In genomic region chr22:38731703-38732161, GRCh38 we compare ENCODE assay signal across 9 cellular contexts. TPM values are rescaled to one million over a fixed set of nuclear protein-coding genes. Genes with fewer than 3 reads are reported as not detected.
DNase-seq lines count a peak whose midpoint lies in the region; ATAC-seq and TF ChIP-seq lines count a peak whose summit lies in the region.
"Had no signal": no experiment of that assay in that cellular context is flagged by ENCODE, and none has a peak within 500 bp of the region (broad histone marks: within the 10 kb centered on the region; RNA-seq: fewer than 3 reads in every experiment).

No MANE protein-coding gene starts in this region.

- POLR2A ChIA-PET in CD8-positive, alpha-beta T cell (lab: Charles Lee), result interaction anchor here (0.6 to 16.0 kb wide), 14 partner anchors 9 to 958 kb away, joined by 3 to 589 read pairs (median 12); partner anchors contain the start of genes DNAL4, GTPBP1, NPTXR and SUN2
- POLR2A ChIA-PET in RWPE1 (lab: Yijun Ruan, JAX; ENCODE audit: low non-redundant PET), result no interaction called here

- peak overlapping the region; percentile 45 for H3K27ac Mint-ChIP-seq in CD8-positive, alpha-beta T cell
- H3K27ac Mint-ChIP-seq in stimulated activated effector memory CD8-positive, alpha-beta T cell treated with anti-CD3 and anti-CD28 coated beads, Interleukin-12 subunit alpha, Interleukin-12 subunit beta, amount 100 ng/mL, for 72 hours, result peak overlapping the region; percentile 93

- WGBS in gastroesophageal sphincter (ENCODE audit: low coverage in 1 of 2), 2 donors, result 61 to 69% methylated on average over 3 to 5 of the region's 6 CpGs

- H3K4me1 ChIP-seq in CD8-positive, alpha-beta T cell (ENCODE audit: insufficient read depth, low read length), result peaks cover 34% of the 10 kb centered on the region
- peaks cover 0 to 52% (median 26%) of the 10 kb centered on the region in 3 donors for H3K4me1 ChIP-seq in gastroesophageal sphincter

- no peak for ATAC-seq in CD8-positive, alpha-beta T cell
- no peak for ATAC-seq in gastroesophageal sphincter
- ATAC-seq in stimulated activated effector memory CD8-positive, alpha-beta T cell treated with anti-CD3 and anti-CD28 coated beads, Interleukin-12 subunit alpha, Interleukin-12 subunit beta, amount 100 ng/mL, for 72 hours, result no peak
- ATAC-seq in GM18511 (IDR thresholded peaks at IDR 0.05; ENCODE audit: unreplicated experiment), result no peak
- ATAC-seq in HG03196 (IDR thresholded peaks at IDR 0.05; ENCODE audit: unreplicated experiment), result no peak
- ATAC-seq: right cardiac atrium had no signal

- no peaks in the 10 kb centered on the region for H3K27me3 ChIP-seq in CD8-positive, alpha-beta T cell (ENCODE audit: insufficient read depth, low read length)
- no peaks in the 10 kb centered on the region for H3K27me3 ChIP-seq in gastroesophageal sphincter

- TF ChIP-seq POLR2A in gastroesophageal sphincter (IDR thresholded peaks at IDR 0.05), result no peak

- H3K36me3 ChIP-seq in CD8-positive, alpha-beta T cell (ENCODE audit: insufficient read depth, low read length), result peaks cover 59% of the 10 kb centered on the region
- peaks cover 0 to 86% of the 10 kb centered on the region in 2 donors for H3K36me3 ChIP-seq in gastroesophageal sphincter

- no peaks in the 10 kb centered on the region for H3K9me3 ChIP-seq in CD8-positive, alpha-beta T cell (ENCODE audit: low read length)
- no peaks in the 10 kb centered on the region for H3K9me3 ChIP-seq in gastroesophageal sphincter

- no peak overlapping the region for H3K4me3 ChIP-seq in CD8-positive, alpha-beta T cell (ENCODE audit: low read depth, low read length)
- H3K4me3 ChIP-seq in gastroesophageal sphincter, result no peak overlapping the region

- peak in 1 of 7 experiments; percentile 70 for DNase-seq in CD8-positive, alpha-beta T cell
- no peak for DNase-seq in RWPE1 (ENCODE audit: low spot score)
- no peak for DNase-seq in stimulated activated effector memory CD8-positive, alpha-beta T cell treated with anti-CD3 and anti-CD28 coated beads, Interleukin-12 subunit alpha, Interleukin-12 subunit beta, amount 100 ng/mL, for 72 hours (ENCODE audit: low spot score in 2 of 2)
- DNase-seq in GF-D8 (lab: John Stamatoyannopoulos, UW), result no peak
- DNase-seq: activated CD4-positive, alpha-beta T cell treated with anti-CD3 and anti-CD28 coated beads, Interleukin-2, amount 50 U/mL, for 1 hour had no signal

- CTCF ChIA-PET in CD8-positive, alpha-beta T cell (lab: Charles Lee), result interaction anchor here (0.9 to 14.0 kb wide), 12 partner anchors 7 to 138 kb away, joined by 3 to 125 read pairs (median 10); partner anchors contain the start of gene GTPBP1
- CTCF ChIA-PET in RWPE1 (lab: Yijun Ruan, JAX), result no interaction called here

- intact Hi-C loops in CD8-positive, alpha-beta T cell (cut with DNase I, micrococcal nuclease), result no loop called here

- peaks cover 85% of the 10 kb centered on the region for H3K36me3 Mint-ChIP-seq in CD8-positive, alpha-beta T cell
- peaks cover 100% of the 10 kb centered on the region for H3K36me3 Mint-ChIP-seq in stimulated activated effector memory CD8-positive, alpha-beta T cell treated with anti-CD3 and anti-CD28 coated beads, Interleukin-12 subunit alpha, Interleukin-12 subunit beta, amount 100 ng/mL, for 72 hours

- H3K27ac ChIP-seq in CD8-positive, alpha-beta T cell (ENCODE audit: low read depth, low read length), result no peak overlapping the region
- H3K27ac ChIP-seq in RWPE1 (peak overlapping the region; percentile 73), gastroesophageal sphincter (peak overlapping the region in 3 of 4 donors; percentile 82 to 89 (median 85))

- H3K4me1 Mint-ChIP-seq in CD8-positive, alpha-beta T cell (ENCODE audit: low read depth), result peaks cover 43% of the 10 kb centered on the region
- H3K4me1 Mint-ChIP-seq in stimulated activated effector memory CD8-positive, alpha-beta T cell treated with anti-CD3 and anti-CD28 coated beads, Interleukin-12 subunit alpha, Interleukin-12 subunit beta, amount 100 ng/mL, for 72 hours, result peaks cover 49% of the 10 kb centered on the region

- TF ChIP-seq CTCF in CD8-positive, alpha-beta T cell (IDR thresholded peaks at IDR 0.05), result no peak
- no peak for TF ChIP-seq CTCF in RWPE1 (conservative IDR thresholded peaks at IDR 0.05; ENCODE audit: low read depth)
- TF ChIP-seq CTCF in gastroesophageal sphincter (IDR thresholded peaks at IDR 0.05), result no peak

- TF ChIP-seq EP300 in gastroesophageal sphincter (IDR thresholded peaks at IDR 0.05), result no peak

- H3K4me3 Mint-ChIP-seq in CD8-positive, alpha-beta T cell, result no peak overlapping the region
- H3K4me3 Mint-ChIP-seq in stimulated activated effector memory CD8-positive, alpha-beta T cell treated with anti-CD3 and anti-CD28 coated beads, Interleukin-12 subunit alpha, Interleukin-12 subunit beta, amount 100 ng/mL, for 72 hours, result no peak overlapping the region

- H3K27me3 Mint-ChIP-seq in CD8-positive, alpha-beta T cell (ENCODE audit: low read depth), result no peaks in the 10 kb centered on the region

- no peaks in the 10 kb centered on the region for H3K9me3 Mint-ChIP-seq in CD8-positive, alpha-beta T cell
- H3K9me3 Mint-ChIP-seq in stimulated activated effector memory CD8-positive, alpha-beta T cell treated with anti-CD3 and anti-CD28 coated beads, Interleukin-12 subunit alpha, Interleukin-12 subunit beta, amount 100 ng/mL, for 72 hours, result no peaks in the 10 kb centered on the region

RNA-seq across cellular contexts. Expression of gene SUN2, which starts 24.1 kb away (rescaled TPM):
- total RNA-seq in CD8-positive, alpha-beta T cell, result 100 to 1,000 TPM; 431 to 454 TPM
- total RNA-seq in gastroesophageal sphincter, result 100 to 1,000 TPM; 339 to 594 (median 409) TPM

RNA-seq across cellular contexts. Expression of gene GTPBP1, which starts 26.0 kb away (rescaled TPM):
- total RNA-seq in CD8-positive, alpha-beta T cell, result 100 to 1,000 TPM; 341 to 346 TPM
- total RNA-seq in gastroesophageal sphincter, result 10 to 100 TPM; 46.9 to 63.0 (median 51.6) TPM

RNA-seq across cellular contexts. Expression of gene JOSD1, which starts 31.0 kb away (rescaled TPM):
- total RNA-seq in CD8-positive, alpha-beta T cell, result 100 to 1,000 TPM; 364 to 375 TPM
- total RNA-seq in gastroesophageal sphincter, result 10 to 100 TPM; 47.5 to 67.0 (median 64.6) TPM

RNA-seq across cellular contexts. Expression of gene TOMM22, which starts 50.0 kb away (rescaled TPM):
- 10 to 100 TPM; 75.2 to 75.4 TPM for total RNA-seq in CD8-positive, alpha-beta T cell
- total RNA-seq in gastroesophageal sphincter, result 10 to 100 TPM; 29.6 to 41.2 (median 32.2) TPM

Comparison
In these comparisons a context has a peak if more than half of its experiments do, and no peak if none do; other contexts are left out.
1. RNA of gene GTPBP1, which starts 26.0 kb away (total RNA-seq): 341 to 346 TPM in CD8-positive, alpha-beta T cell; 46.9 to 63.0 TPM in gastroesophageal sphincter; every median in the first group is over 4 times any median in the second.
2. RNA of gene JOSD1, which starts 31.0 kb away (total RNA-seq): 364 to 375 TPM in CD8-positive, alpha-beta T cell; 47.5 to 67.0 TPM in gastroesophageal sphincter; every median in the first group is over 4 times any median in the second.